Comparison of ENCODE assay signal across 19 cellular contexts in the genomic region with DNA sequence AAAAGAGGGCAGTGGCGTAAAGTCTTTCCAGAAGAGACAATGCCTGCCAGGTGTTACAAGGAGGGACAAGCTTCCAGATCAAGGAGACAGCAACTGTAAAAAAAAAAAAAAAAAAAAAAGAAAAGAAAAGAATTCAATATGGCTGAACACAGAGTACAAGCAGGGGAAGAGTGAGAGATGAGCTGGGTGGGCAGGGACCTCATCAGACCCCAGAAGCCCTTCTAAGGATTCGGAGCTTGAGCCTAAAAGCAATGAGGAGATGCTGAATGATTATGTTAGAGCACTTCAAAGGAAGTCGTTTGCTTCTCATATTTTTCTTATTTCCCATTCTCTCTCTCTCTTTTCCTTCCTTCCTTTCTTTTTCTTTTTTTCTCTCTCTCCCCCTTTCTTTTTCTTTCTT.
DNase-seq lines count a peak whose midpoint lies in the region; ATAC-seq lines count a peak whose summit lies in the region.
"Had no signal": no experiment of that assay in that cellular context is flagged by ENCODE, and none has a peak within 500 bp of the region (broad histone marks: within the 10 kb centered on the region; RNA-seq: fewer than 3 reads in every experiment).

No MANE protein-coding gene starts in this region.

- H2BK5ac ChIP-seq in mesendoderm (ENCODE audit: low read length), result no peak overlapping the region

- H4K5ac ChIP-seq in mesendoderm (ENCODE audit: low read length), result no peak overlapping the region

- no peak for DNase-seq in activated CD4-positive, alpha-beta T cell treated with anti-CD3 and anti-CD28 coated beads, Interleukin-2, amount 10 ng/mL, durations not matched to agents 24 days and 14 days
- DNase-seq in activated CD4-positive, alpha-beta T cell treated with anti-CD3 and anti-CD28 coated beads, Interleukin-2, amount 50 U/mL, for 1 hour, result no peak
- DNase-seq in stimulated activated naive CD8-positive, alpha-beta T cell treated with anti-CD3 and anti-CD28 coated beads, Interleukin-15, Interleukin-2, amounts not matched to agents 100 U/mL and 50 U/mL, for 24 hours, result no peak
- DNase-seq in mesendoderm (no peak), activated gamma-delta T cell treated with Interleukin-2 at 50 U/mL for 16 hours (no peak), hippocampal formation (lab: John Stamatoyannopoulos, UW) (no peak)
- DNase-seq: BE2C; CD4-positive, alpha-beta memory T cell; DMS153; GDM1; H9; NCI-H1105 treated with DMSO at 0.1 percent for 48 hours; NCI-H1694; NCI-H2081 treated with DMSO at 0.1 percent for 48 hours; Peyer's patch; Right ventricle myocardium superior had no signal

- peaks cover 7% of the 10 kb centered on the region for H3K9me3 Mint-ChIP-seq in activated CD4-positive, alpha-beta T cell treated with anti-CD3 and anti-CD28 coated beads, Interleukin-2, amount 10 ng/mL, durations not matched to agents 24 days and 14 days
- H3K9me3 Mint-ChIP-seq in stimulated activated naive CD8-positive, alpha-beta T cell treated with anti-CD3 and anti-CD28 coated beads, Interleukin-15, Interleukin-2, amounts not matched to agents 100 ng/mL and 50 ng/mL, for 24 hours, result peaks cover 5% of the 10 kb centered on the region
- H3K9me3 Mint-ChIP-seq: H9 had no signal

- no peak for ATAC-seq in stimulated activated naive CD8-positive, alpha-beta T cell treated with anti-CD3 and anti-CD28 coated beads, Interleukin-15, Interleukin-2, amounts not matched to agents 100 U/mL and 50 U/mL, for 24 hours
- no peak for ATAC-seq in GM18861 (IDR thresholded peaks at IDR 0.05; ENCODE audit: unreplicated experiment)

- no peak overlapping the region for H2BK15ac ChIP-seq in mesendoderm (replicated peaks; ENCODE audit: low read depth)

- no peaks in the 10 kb centered on the region for H3K36me3 ChIP-seq in mesendoderm (ENCODE audit: control insufficient read depth, insufficient read depth, low read length)
- H3K36me3 ChIP-seq: BE2C, Peyer's patch had no signal

- H3K36me3 Mint-ChIP-seq in activated CD4-positive, alpha-beta T cell treated with anti-CD3 and anti-CD28 coated beads, Interleukin-2, amount 10 ng/mL, durations not matched to agents 24 days and 14 days (ENCODE audit: low read depth), result no peaks in the 10 kb centered on the region
- no peaks in the 10 kb centered on the region for H3K36me3 Mint-ChIP-seq in stimulated activated naive CD8-positive, alpha-beta T cell treated with anti-CD3 and anti-CD28 coated beads, Interleukin-15, Interleukin-2, amounts not matched to agents 100 ng/mL and 50 ng/mL, for 24 hours (ENCODE audit: low read depth)
- H3K36me3 Mint-ChIP-seq: CD4-positive, alpha-beta memory T cell had no signal

- H3K27ac Mint-ChIP-seq in activated CD4-positive, alpha-beta T cell treated with anti-CD3 and anti-CD28 coated beads, Interleukin-2, amount 10 ng/mL, durations not matched to agents 24 days and 14 days, result peak overlapping the region; percentile 14
- H3K27ac Mint-ChIP-seq in stimulated activated naive CD8-positive, alpha-beta T cell treated with anti-CD3 and anti-CD28 coated beads, Interleukin-15, Interleukin-2, amounts not matched to agents 100 ng/mL and 50 ng/mL, for 24 hours, result peak overlapping the region; percentile 10
- H3K27ac Mint-ChIP-seq: CD4-positive, alpha-beta memory T cell; H9 had no signal

- no peak overlapping the region for H4K8ac ChIP-seq in mesendoderm (ENCODE audit: low read depth, low read length)

- H3K4me2 ChIP-seq in mesendoderm (ENCODE audit: low read length), result no peak overlapping the region

- no peak overlapping the region for H3K27ac ChIP-seq in mesendoderm (ENCODE audit: low read depth, low read length)
- H3K27ac ChIP-seq: HL-60, Peyer's patch had no signal

- no peak overlapping the region for H2AK5ac ChIP-seq in mesendoderm (ENCODE audit: low read length)

- no peaks in the 10 kb centered on the region for H3K79me2 ChIP-seq in mesendoderm (ENCODE audit: control insufficient read depth, insufficient read depth, low read length)

- intact Hi-C loops in activated CD4-positive, alpha-beta T cell treated with anti-CD3 and anti-CD28 coated beads, Interleukin-2, amount 10 ng/mL, durations not matched to agents 24 days and 14 days (cut with micrococcal nuclease), result no loop called here

- no peak overlapping the region for H3K4me3 Mint-ChIP-seq in activated CD4-positive, alpha-beta T cell treated with anti-CD3 and anti-CD28 coated beads, Interleukin-2, amount 10 ng/mL, durations not matched to agents 24 days and 14 days
- H3K4me3 Mint-ChIP-seq in stimulated activated naive CD8-positive, alpha-beta T cell treated with anti-CD3 and anti-CD28 coated beads, Interleukin-15, Interleukin-2, amounts not matched to agents 100 ng/mL and 50 ng/mL, for 24 hours, result no peak overlapping the region
- H3K4me3 Mint-ChIP-seq: CD4-positive, alpha-beta memory T cell; H9 had no signal

- H3K9ac ChIP-seq in mesendoderm (ENCODE audit: low read length), result no peak overlapping the region

- no peak overlapping the region for H3K4me3 ChIP-seq in mesendoderm (ENCODE audit: low read length)
- H3K4me3 ChIP-seq: Peyer's patch had no signal

- no peak overlapping the region for H3K56ac ChIP-seq in mesendoderm (ENCODE audit: low read length)

- no peak overlapping the region for H3K4ac ChIP-seq in mesendoderm (ENCODE audit: low read depth, low read length)

- peak overlapping the region; percentile 23 for H3K18ac ChIP-seq in mesendoderm (ENCODE audit: low read length)

- peaks cover 55% of the 10 kb centered on the region for H3K4me1 Mint-ChIP-seq in activated CD4-positive, alpha-beta T cell treated with anti-CD3 and anti-CD28 coated beads, Interleukin-2, amount 10 ng/mL, durations not matched to agents 24 days and 14 days
- peaks cover 45% of the 10 kb centered on the region for H3K4me1 Mint-ChIP-seq in stimulated activated naive CD8-positive, alpha-beta T cell treated with anti-CD3 and anti-CD28 coated beads, Interleukin-15, Interleukin-2, amounts not matched to agents 100 ng/mL and 50 ng/mL, for 24 hours (ENCODE audit: low read depth)

- H3K23ac ChIP-seq in mesendoderm (ENCODE audit: low read length), result no peak overlapping the region

- no peak overlapping the region for H2BK120ac ChIP-seq in mesendoderm (ENCODE audit: low read depth, low read length)

- peaks cover 3% of the 10 kb centered on the region for H3K4me1 ChIP-seq in mesendoderm (ENCODE audit: control insufficient read depth, low read depth, low read length)
- H3K4me1 ChIP-seq: Peyer's patch had no signal

- no peaks in the 10 kb centered on the region for H3K27me3 ChIP-seq in mesendoderm (ENCODE audit: insufficient read depth, low read length, poor library complexity)
- H3K27me3 ChIP-seq: BE2C, Peyer's patch had no signal

- H3K79me1 ChIP-seq in mesendoderm (ENCODE audit: low read length), result no peaks in the 10 kb centered on the region

- WGBS in mesendoderm (ENCODE audit: extremely low coverage, insufficient coverage, low lambda C conversion rate), result no CpG with 5 or more reads among the region's 3 CpGs

- peaks cover 2% of the 10 kb centered on the region for H3K27me3 Mint-ChIP-seq in activated CD4-positive, alpha-beta T cell treated with anti-CD3 and anti-CD28 coated beads, Interleukin-2, amount 10 ng/mL, durations not matched to agents 24 days and 14 days
- no peaks in the 10 kb centered on the region for H3K27me3 Mint-ChIP-seq in stimulated activated naive CD8-positive, alpha-beta T cell treated with anti-CD3 and anti-CD28 coated beads, Interleukin-15, Interleukin-2, amounts not matched to agents 100 ng/mL and 50 ng/mL, for 24 hours
